ENCODE assay signal across 19 cellular contexts in the genomic region with DNA sequence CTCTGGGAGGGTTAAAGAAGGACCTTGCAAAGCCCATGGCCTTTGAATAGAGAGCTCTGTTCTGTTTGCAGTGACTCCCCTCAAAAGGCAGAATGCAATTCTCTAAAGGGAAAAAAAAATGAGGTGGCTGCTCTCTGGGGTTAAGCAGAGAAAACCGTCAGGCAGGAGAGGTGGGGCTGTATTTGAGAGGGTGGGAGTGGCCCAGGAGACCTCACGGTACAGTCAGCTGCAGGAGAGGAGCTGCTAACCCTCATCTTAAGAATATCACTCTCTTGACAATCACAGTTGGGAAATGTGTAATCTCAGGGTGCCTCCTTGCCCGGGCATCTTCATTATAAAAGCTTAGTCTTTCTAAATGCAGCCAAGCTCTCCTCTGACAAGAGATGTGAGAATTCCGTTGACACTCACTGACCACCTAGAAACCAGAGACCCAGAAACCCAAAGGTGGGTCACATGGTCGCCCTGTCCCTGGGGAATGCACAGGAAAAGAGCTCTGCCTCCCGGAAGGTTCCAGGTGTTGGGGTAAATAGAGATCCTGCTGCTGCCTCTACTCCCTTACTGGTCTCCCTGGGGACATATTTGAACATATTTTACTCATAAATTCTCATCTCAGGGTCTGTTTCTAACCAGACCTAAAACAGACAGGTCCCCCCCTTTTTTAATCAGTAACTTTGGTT.
DNase-seq lines count a peak whose midpoint lies in the region; ATAC-seq and TF ChIP-seq lines count a peak whose summit lies in the region.
"Had no signal": no experiment of that assay in that cellular context is flagged by ENCODE, and none has a peak within 500 bp of the region (broad histone marks: within the 10 kb centered on the region; RNA-seq: fewer than 3 reads in every experiment).

No MANE protein-coding gene starts in this region.

- peak; percentile 49 for ATAC-seq in GM21619 (IDR thresholded peaks at IDR 0.05; ENCODE audit: unreplicated experiment)

- 82 to 87% methylated on average over 2 to 6 of the region's 6 CpGs for WGBS in endodermal cell (ENCODE audit: insufficient coverage in 1 of 2, insufficient read length in 1 of 2), 2 experiments
- WGBS in smooth muscle cell (ENCODE audit: low lambda C conversion rate), result 76% methylated on average over 6 of the region's 6 CpGs

- H3K27ac Mint-ChIP-seq in endodermal cell, result no peak overlapping the region
- H3K27ac Mint-ChIP-seq: CD4-positive, CD25-positive, alpha-beta regulatory T cell had no signal

- DNase-seq in NCI-H2171 (lab: John Stamatoyannopoulos, UW) (peak; percentile 19), endodermal cell (peak; percentile 37), smooth muscle cell (lab: John Stamatoyannopoulos, UW; ENCODE audit: unreplicated experiment) (no peak), BE2C (no peak), DMS153 (lab: John Stamatoyannopoulos, UW) (no peak)
- no peak for DNase-seq in stimulated activated naive CD4-positive, alpha-beta T cell (lab: John Stamatoyannopoulos, UW)
- DNase-seq: ACHN; CD4-positive, CD25-positive, alpha-beta regulatory T cell; COR-L47; GF-D8; GM23248; HCEC 1CT; NCI-H1105; NCI-H2081; NCI-H69; NK-92 treated with Interleukin-12 subunit alpha and Interleukin-12 subunit beta, amount 100 ng/mL, for 24 hours; SHP77 had no signal

- no peaks in the 10 kb centered on the region for H3K9me3 ChIP-seq in endodermal cell (ENCODE audit: control insufficient read depth, low read length)
- H3K9me3 ChIP-seq in smooth muscle cell (replicated peaks; ENCODE audit: low read depth), result no peaks in the 10 kb centered on the region
- H3K9me3 ChIP-seq in BE2C, result no peaks in the 10 kb centered on the region

- H3K27me3 ChIP-seq in endodermal cell (ENCODE audit: control insufficient read depth, insufficient read depth, low read length, poor library complexity, severe bottlenecking) (no peaks in the 10 kb centered on the region), smooth muscle cell (ENCODE audit: low read depth) (peaks cover 17% of the 10 kb centered on the region), BE2C (no peaks in the 10 kb centered on the region)

- no peaks in the 10 kb centered on the region for H3K79me2 ChIP-seq in smooth muscle cell (ENCODE audit: low read depth)

- no peaks in the 10 kb centered on the region for H4K20me1 ChIP-seq in smooth muscle cell (ENCODE audit: low read depth)

- H3K36me3 ChIP-seq in endodermal cell (ENCODE audit: control insufficient read depth, insufficient read depth, low read length), result no peaks in the 10 kb centered on the region
- no peaks in the 10 kb centered on the region for H3K36me3 ChIP-seq in smooth muscle cell (ENCODE audit: low read depth)
- no peaks in the 10 kb centered on the region for H3K36me3 ChIP-seq in BE2C

- H3K4me1 ChIP-seq in endodermal cell (ENCODE audit: control insufficient read depth, insufficient read depth, low read length), result no peaks in the 10 kb centered on the region
- no peaks in the 10 kb centered on the region for H3K4me1 ChIP-seq in smooth muscle cell (ENCODE audit: low read depth)
- H3K4me1 ChIP-seq in BE2C, result no peaks in the 10 kb centered on the region

- H3K4me3 ChIP-seq in endodermal cell (ENCODE audit: low read length) (no peak overlapping the region), smooth muscle cell (no peak overlapping the region), BE2C (ENCODE audit: low read depth, low read length) (no peak overlapping the region)
- H3K4me3 ChIP-seq: GM23248, SK-N-MC had no signal

- H3K27me3 Mint-ChIP-seq in endodermal cell (ENCODE audit: insufficient read depth), result no peaks in the 10 kb centered on the region

- H3F3A ChIP-seq in smooth muscle cell (ENCODE audit: low read depth), result no peaks in the 10 kb centered on the region

- H3K4me2 ChIP-seq in smooth muscle cell, result peak overlapping the region; percentile 18

- H2AFZ ChIP-seq in smooth muscle cell (ENCODE audit: low read depth), result no peak overlapping the region
- H2AFZ ChIP-seq: GM23248 had no signal

- no peaks in the 10 kb centered on the region for H3K9me3 Mint-ChIP-seq in endodermal cell

- no peak overlapping the region for H3K4me3 Mint-ChIP-seq in endodermal cell
- H3K4me3 Mint-ChIP-seq: CD4-positive, CD25-positive, alpha-beta regulatory T cell had no signal

- peaks cover 9% of the 10 kb centered on the region for H3K36me3 Mint-ChIP-seq in endodermal cell (ENCODE audit: low read depth)
- H3K36me3 Mint-ChIP-seq: CD4-positive, CD25-positive, alpha-beta regulatory T cell had no signal

- H3K4me1 Mint-ChIP-seq in endodermal cell, result peaks cover 6% of the 10 kb centered on the region
- H3K4me1 Mint-ChIP-seq: CD4-positive, CD25-positive, alpha-beta regulatory T cell had no signal

- no peak overlapping the region for H3K9ac ChIP-seq in endodermal cell (ENCODE audit: extremely low read depth, low read length, poor library complexity, severe bottlenecking)
- no peak overlapping the region for H3K9ac ChIP-seq in smooth muscle cell (ENCODE audit: low read depth)
- H3K9ac ChIP-seq: GM23248 had no signal

- H3K27ac ChIP-seq in endodermal cell (ENCODE audit: low read depth, low read length) (no peak overlapping the region), smooth muscle cell (ENCODE audit: low read depth) (no peak overlapping the region)
- H3K27ac ChIP-seq: GM23248, SK-N-MC had no signal

- TF ChIP-seq CTCF in endodermal cell (conservative IDR thresholded peaks at IDR 0.05) (no peak), smooth muscle cell (IDR thresholded peaks at IDR 0.05; ENCODE audit: borderline replicate concordance, insufficient read depth, poor library complexity, severe bottlenecking) (no peak), BE2C (IDR thresholded peaks at IDR 0.05; ENCODE audit: low read depth, low read length) (no peak)

Comparison
In these comparisons a context has a peak if more than half of its experiments do, and no peak if none do; other contexts are left out.
1. DNase-seq: peak in NCI-H2171 (single experiment) and endodermal cell (single experiment); none in smooth muscle cell (single experiment), BE2C (single experiment), stimulated activated naive CD4-positive, alpha-beta T cell (0 of 6) and DMS153 (single experiment).